3 cellular contexts compared by ENCODE assay signal in the genomic region with DNA sequence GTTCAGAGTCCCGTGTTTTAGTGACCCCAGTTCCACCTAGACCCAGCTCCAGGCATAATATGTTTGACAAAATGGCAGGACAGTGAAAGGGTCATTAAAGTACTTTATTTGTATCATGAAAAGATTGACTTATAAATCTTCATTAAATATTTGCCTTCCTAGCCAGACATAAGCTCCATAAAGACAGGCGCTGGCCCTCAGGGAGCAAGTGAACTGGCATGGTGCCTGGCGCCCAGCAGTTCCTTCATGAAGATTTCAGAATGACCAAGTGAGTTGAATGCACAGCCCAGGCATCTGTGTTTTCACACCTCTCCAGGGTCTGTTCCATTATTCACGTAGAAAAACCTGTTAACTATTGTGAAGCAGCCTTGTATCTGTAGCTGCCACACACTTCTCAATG.
TF ChIP-seq lines count a peak whose summit lies in the region.

No MANE protein-coding gene starts in this region.

TF ChIP-seq in SK-N-SH, 30 proteins besides CTCF, POLR2A, EP300 and RAD21:
- TF ChIP-seq, protein P1, sequence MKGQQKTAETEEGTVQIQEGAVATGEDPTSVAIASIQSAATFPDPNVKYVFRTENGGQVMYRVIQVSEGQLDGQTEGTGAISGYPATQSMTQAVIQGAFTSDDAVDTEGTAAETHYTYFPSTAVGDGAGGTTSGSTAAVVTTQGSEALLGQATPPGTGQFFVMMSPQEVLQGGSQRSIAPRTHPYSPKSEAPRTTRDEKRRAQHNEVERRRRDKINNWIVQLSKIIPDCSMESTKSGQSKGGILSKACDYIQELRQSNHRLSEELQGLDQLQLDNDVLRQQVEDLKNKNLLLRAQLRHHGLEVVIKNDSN (IDR thresholded peaks at IDR 0.05; ENCODE audit: borderline replicate concordance, low read depth), result no peak
- no peak for TF ChIP-seq JUND (IDR thresholded peaks at IDR 0.05)
- no peak for TF ChIP-seq CHD2 (IDR thresholded peaks at IDR 0.05; ENCODE audit: low read length, partially characterized antibody)
- TF ChIP-seq, protein P2, sequence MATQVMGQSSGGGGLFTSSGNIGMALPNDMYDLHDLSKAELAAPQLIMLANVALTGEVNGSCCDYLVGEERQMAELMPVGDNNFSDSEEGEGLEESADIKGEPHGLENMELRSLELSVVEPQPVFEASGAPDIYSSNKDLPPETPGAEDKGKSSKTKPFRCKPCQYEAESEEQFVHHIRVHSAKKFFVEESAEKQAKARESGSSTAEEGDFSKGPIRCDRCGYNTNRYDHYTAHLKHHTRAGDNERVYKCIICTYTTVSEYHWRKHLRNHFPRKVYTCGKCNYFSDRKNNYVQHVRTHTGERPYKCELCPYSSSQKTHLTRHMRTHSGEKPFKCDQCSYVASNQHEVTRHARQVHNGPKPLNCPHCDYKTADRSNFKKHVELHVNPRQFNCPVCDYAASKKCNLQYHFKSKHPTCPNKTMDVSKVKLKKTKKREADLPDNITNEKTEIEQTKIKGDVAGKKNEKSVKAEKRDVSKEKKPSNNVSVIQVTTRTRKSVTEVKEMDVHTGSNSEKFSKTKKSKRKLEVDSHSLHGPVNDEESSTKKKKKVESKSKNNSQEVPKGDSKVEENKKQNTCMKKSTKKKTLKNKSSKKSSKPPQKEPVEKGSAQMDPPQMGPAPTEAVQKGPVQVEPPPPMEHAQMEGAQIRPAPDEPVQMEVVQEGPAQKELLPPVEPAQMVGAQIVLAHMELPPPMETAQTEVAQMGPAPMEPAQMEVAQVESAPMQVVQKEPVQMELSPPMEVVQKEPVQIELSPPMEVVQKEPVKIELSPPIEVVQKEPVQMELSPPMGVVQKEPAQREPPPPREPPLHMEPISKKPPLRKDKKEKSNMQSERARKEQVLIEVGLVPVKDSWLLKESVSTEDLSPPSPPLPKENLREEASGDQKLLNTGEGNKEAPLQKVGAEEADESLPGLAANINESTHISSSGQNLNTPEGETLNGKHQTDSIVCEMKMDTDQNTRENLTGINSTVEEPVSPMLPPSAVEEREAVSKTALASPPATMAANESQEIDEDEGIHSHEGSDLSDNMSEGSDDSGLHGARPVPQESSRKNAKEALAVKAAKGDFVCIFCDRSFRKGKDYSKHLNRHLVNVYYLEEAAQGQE (IDR thresholded peaks at IDR 0.05; ENCODE audit: low read depth, low read length), result no peak
- no peak for TF ChIP-seq TAF1 (IDR thresholded peaks at IDR 0.05; ENCODE audit: borderline replicate concordance, low read depth, low read length)
- no peak for TF ChIP-seq MXI1 (IDR thresholded peaks at IDR 0.05; ENCODE audit: low read depth, low read length)
- no peak for TF ChIP-seq POLR2AphosphoS5 (IDR thresholded peaks at IDR 0.05; ENCODE audit: low read depth, low read length)
- TF ChIP-seq GATA2 (CRISPR knock-in tag; IDR thresholded peaks at IDR 0.05), result no peak

TF ChIP-seq in SK-N-SH treated with all-trans-retinoic acid at 6 μM for 48 hours, 23 proteins besides CTCF, POLR2A, EP300 and RAD21:
- TF ChIP-seq ZFP30 (CRISPR knock-in tag; IDR thresholded peaks at IDR 0.05), result no peak
- TF ChIP-seq ZFP3 (CRISPR knock-in tag; IDR thresholded peaks at IDR 0.05), result no peak

TF ChIP-seq in IMR-90, 13 proteins besides CTCF, POLR2A, EP300 and RAD21:
- no peak for TF ChIP-seq SMC3 (IDR thresholded peaks at IDR 0.05; ENCODE audit: low read depth, low read length)
- TF ChIP-seq, protein P3, sequence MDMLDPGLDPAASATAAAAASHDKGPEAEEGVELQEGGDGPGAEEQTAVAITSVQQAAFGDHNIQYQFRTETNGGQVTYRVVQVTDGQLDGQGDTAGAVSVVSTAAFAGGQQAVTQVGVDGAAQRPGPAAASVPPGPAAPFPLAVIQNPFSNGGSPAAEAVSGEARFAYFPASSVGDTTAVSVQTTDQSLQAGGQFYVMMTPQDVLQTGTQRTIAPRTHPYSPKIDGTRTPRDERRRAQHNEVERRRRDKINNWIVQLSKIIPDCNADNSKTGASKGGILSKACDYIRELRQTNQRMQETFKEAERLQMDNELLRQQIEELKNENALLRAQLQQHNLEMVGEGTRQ (IDR thresholded peaks at IDR 0.05; ENCODE audit: low read depth, low read length), result no peak
- no peak for TF ChIP-seq CHD1 (IDR thresholded peaks at IDR 0.05; ENCODE audit: low read depth, low read length)
- no peak for TF ChIP-seq NFE2L2 (IDR thresholded peaks at IDR 0.05; ENCODE audit: low read depth, low read length)
- TF ChIP-seq BHLHE40 (IDR thresholded peaks at IDR 0.05; ENCODE audit: low read depth, low read length), result no peak
- no peak for TF ChIP-seq FOS (IDR thresholded peaks at IDR 0.05; ENCODE audit: low read depth, low read length)
- no peak for TF ChIP-seq MAZ (IDR thresholded peaks at IDR 0.05; ENCODE audit: borderline replicate concordance, low read depth, low read length)
- no peak for TF ChIP-seq MXI1 (IDR thresholded peaks at IDR 0.05; ENCODE audit: borderline replicate concordance, low read depth, low read length)
- no peak for TF ChIP-seq RCOR1 (IDR thresholded peaks at IDR 0.05; ENCODE audit: insufficient replicate concordance, low read length)
- TF ChIP-seq RFX5 (IDR thresholded peaks at IDR 0.05; ENCODE audit: low read depth, low read length), result no peak
